ENCODE assay signal across 7 cellular contexts in the genomic region with DNA sequence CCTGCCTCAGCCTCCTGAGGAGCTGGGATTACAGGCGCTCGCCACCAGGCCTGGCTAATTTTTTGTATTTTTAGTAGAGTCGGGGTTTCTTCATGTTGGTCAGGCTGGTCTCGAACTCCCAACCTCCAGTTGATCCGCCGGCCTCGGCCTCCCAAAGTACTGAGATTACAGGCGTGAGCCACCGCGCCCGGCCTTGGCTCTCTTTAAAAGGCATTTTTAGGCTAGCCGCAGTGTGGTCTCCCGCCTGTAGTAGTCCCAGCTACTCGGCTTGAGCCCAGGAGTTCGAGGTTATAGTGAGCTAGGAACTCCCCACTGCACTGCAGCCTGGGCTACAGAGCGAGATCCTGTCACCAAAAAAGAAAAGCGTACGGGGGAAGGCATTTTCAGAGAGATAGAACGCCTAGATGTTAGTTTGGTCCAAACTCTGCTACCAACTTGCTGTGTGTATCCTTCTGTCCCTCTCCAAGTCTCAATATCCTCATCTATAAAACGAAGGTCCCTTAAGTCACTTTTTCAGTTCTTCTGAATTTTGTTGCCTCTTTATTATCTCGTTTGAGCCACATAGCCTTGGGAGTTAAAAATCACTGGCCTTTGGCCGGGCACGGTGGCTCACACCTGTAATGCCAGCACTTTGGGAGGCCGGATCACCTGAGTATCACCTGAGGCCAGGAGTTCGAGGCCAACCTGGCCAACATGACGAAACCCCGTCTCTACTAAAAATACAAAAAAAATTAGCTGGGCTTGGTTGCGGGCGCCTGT. TPM values are rescaled to one million over a fixed set of nuclear protein-coding genes. Genes with fewer than 3 reads are reported as not detected.
A peak's percentile ranks its signal among the peaks of the same experiment; 100 is the strongest.
DNase-seq lines count a peak whose midpoint lies in the region; ATAC-seq and TF ChIP-seq lines count a peak whose summit lies in the region.

No MANE protein-coding gene starts in this region.

- no peaks in the 10 kb centered on the region for H3F3A ChIP-seq in smooth muscle cell (ENCODE audit: low read depth)

- peak overlapping the region; percentile 74 for H3K4me3 ChIP-seq in iPS-11a (ENCODE audit: low read depth, low read length)
- H3K4me3 ChIP-seq in smooth muscle cell = peak overlapping the region; percentile 68

- H3K79me2 ChIP-seq in smooth muscle cell (ENCODE audit: low read depth) = peaks cover 3% of the 10 kb centered on the region

- no peaks in the 10 kb centered on the region for H3K36me3 ChIP-seq in smooth muscle cell (ENCODE audit: low read depth)

- no peaks in the 10 kb centered on the region for H3K27me3 ChIP-seq in smooth muscle cell (ENCODE audit: low read depth)

- peak overlapping the region; percentile 85 for H3K9ac ChIP-seq in smooth muscle cell (ENCODE audit: low read depth)

- no peaks in the 10 kb centered on the region for H3K9me3 Mint-ChIP-seq in activated naive CD8-positive, alpha-beta T cell (ENCODE audit: low read depth)

- 53% methylated on average over 29 of the region's 29 CpGs for WGBS in smooth muscle cell (ENCODE audit: low lambda C conversion rate)

- H4K20me1 ChIP-seq in smooth muscle cell (ENCODE audit: low read depth) = no peaks in the 10 kb centered on the region

- DNase-seq in NOMO-1 treated with DMSO at 0.1 percent for 48 hours (lab: John Stamatoyannopoulos, UW; ENCODE audit: unreplicated experiment) (peak; percentile 31), smooth muscle cell (lab: John Stamatoyannopoulos, UW; ENCODE audit: unreplicated experiment) (no peak), iPS-NIHi11 (ENCODE audit: low spot score) (no peak)

- peak overlapping the region; percentile 75 for H3K27ac ChIP-seq in smooth muscle cell (ENCODE audit: low read depth)

- no peaks in the 10 kb centered on the region for H3K9me3 ChIP-seq in smooth muscle cell (replicated peaks; ENCODE audit: low read depth)

- H2AFZ ChIP-seq in smooth muscle cell (ENCODE audit: low read depth) = peak overlapping the region; percentile 92

- no peak for TF ChIP-seq CTCF in smooth muscle cell (IDR thresholded peaks at IDR 0.05; ENCODE audit: borderline replicate concordance, insufficient read depth, poor library complexity, severe bottlenecking)

- H3K36me3 Mint-ChIP-seq in activated naive CD8-positive, alpha-beta T cell = peaks cover 11% of the 10 kb centered on the region

- H3K4me3 Mint-ChIP-seq in activated naive CD8-positive, alpha-beta T cell = peak overlapping the region; percentile 98

- peak overlapping the region; percentile 98 for H3K27ac Mint-ChIP-seq in activated naive CD8-positive, alpha-beta T cell

- no peaks in the 10 kb centered on the region for H3K27me3 Mint-ChIP-seq in activated naive CD8-positive, alpha-beta T cell

- H3K4me2 ChIP-seq in smooth muscle cell = peak overlapping the region; percentile 80

- ATAC-seq in GM21381 (IDR thresholded peaks at IDR 0.05; ENCODE audit: unreplicated experiment) (peak; percentile 3), HG03460 (IDR thresholded peaks at IDR 0.05; ENCODE audit: unreplicated experiment) (no peak)

- peaks cover 5% of the 10 kb centered on the region for H3K4me1 ChIP-seq in smooth muscle cell (ENCODE audit: low read depth)

- peaks cover 36% of the 10 kb centered on the region for H3K4me1 Mint-ChIP-seq in activated naive CD8-positive, alpha-beta T cell (ENCODE audit: low read depth)

RNA-seq across cellular contexts. Expression of a gene that starts 0.7 kb away (rescaled TPM):
- 11.6 and 13.2 TPM in 2 replicates for total RNA-seq in smooth muscle cell
- polyA plus RNA-seq in smooth muscle cell = 12.3 and 13.8 TPM in 2 replicates

RNA-seq across cellular contexts. Expression of a gene that starts 40.0 kb away (rescaled TPM):
- 14.1 and 20.2 TPM in 2 replicates for total RNA-seq in smooth muscle cell
- polyA plus RNA-seq in smooth muscle cell = 15.2 and 22.2 TPM in 2 replicates
